23 cellular contexts compared by ENCODE assay signal in the genomic region with DNA sequence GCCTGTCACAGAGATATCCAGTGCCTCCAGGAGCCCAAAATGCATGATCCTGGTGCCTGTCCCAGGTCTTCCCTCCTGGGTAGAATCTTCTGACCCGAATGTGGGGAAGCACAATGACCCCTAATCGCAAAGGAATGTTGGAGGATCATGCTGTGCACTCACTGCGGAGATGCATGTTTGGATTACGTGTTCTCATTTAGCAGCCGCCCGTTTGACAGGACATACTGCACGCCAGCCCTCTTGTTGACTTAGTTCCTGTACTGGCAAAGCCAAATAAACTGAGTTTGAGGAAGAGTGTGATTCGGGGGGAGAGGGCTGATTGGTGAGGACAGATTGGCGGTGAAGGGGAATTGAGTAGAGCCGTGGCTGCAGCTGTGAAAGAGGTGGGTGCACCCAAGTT.
DNase-seq lines count a peak whose midpoint lies in the region; TF ChIP-seq lines count a peak whose summit lies in the region.
"Had no signal": no experiment of that assay in that cellular context is flagged by ENCODE, and none has a peak within 500 bp of the region (broad histone marks: within the 10 kb centered on the region; RNA-seq: fewer than 3 reads in every experiment).

No MANE protein-coding gene starts in this region.

- H3K9ac ChIP-seq in MM.1S (ENCODE audit: low read length): no peak overlapping the region

- no peaks in the 10 kb centered on the region for H3K4me1 ChIP-seq in MM.1S (ENCODE audit: low read length)

- H3K36me3 Mint-ChIP-seq in progenitor cell of endocrine pancreas (ENCODE audit: insufficient read depth): peaks cover 4% of the 10 kb centered on the region
- H3K36me3 Mint-ChIP-seq: activated naive CD8-positive, alpha-beta T cell treated with anti-CD3 and anti-CD28 coated beads, Interleukin-2, amount 10 ng/mL, durations not matched to agents 7 days and 5 days; natural killer cell had no signal

- H2AFZ ChIP-seq in MM.1S (ENCODE audit: low read length): no peak overlapping the region

- H3K9me2 ChIP-seq in MM.1S (replicated peaks; ENCODE audit: insufficient read depth, low read length): no peaks in the 10 kb centered on the region

- DNase-seq in HT1080 (ENCODE audit: low read depth) (peak; percentile 37), RPMI7951 (ENCODE audit: low read depth) (peak; percentile 11), dermis blood vessel endothelial cell (peak; percentile 15), smooth muscle cell of the brain vasculature (ENCODE audit: low read depth, low spot score) (peak; percentile 76), MM.1S (no peak), GDM1 (lab: John Stamatoyannopoulos, UW) (no peak), progenitor cell of endocrine pancreas (ENCODE audit: low spot score, unreplicated experiment) (no peak)
- DNase-seq: activated CD4-positive, alpha-beta memory T cell treated with anti-CD3 and anti-CD28 coated beads, Interleukin-2, amount 10 ng/mL, durations not matched to agents 7 days and 5 days; activated CD4-positive, CD25-positive, alpha-beta regulatory T cell treated with anti-CD3 and anti-CD28 coated beads, Interleukin-2, amount 50 U/mL, for 72 hours; activated naive CD8-positive, alpha-beta T cell treated with anti-CD3 and anti-CD28 coated beads, Interleukin-2, amount 10 ng/mL, durations not matched to agents 7 days and 5 days; CD8-positive, alpha-beta memory T cell; DMS153; effector CD8-positive, alpha-beta T cell; hippocampal formation; Karpas-422; natural killer cell; NCI-H1694; NCI-H526 treated with DMSO at 0.1 percent for 48 hours; ovary; right cardiac atrium; Right ventricle myocardium superior; stimulated activated CD4-positive, alpha-beta T cell treated with anti-CD3 and anti-CD28 coated beads, Interleukin-4, amount 100 ng/mL, for 4 hours; stimulated activated naive CD4-positive, alpha-beta T cell treated with Interleukin-2 at 50 U/mL for 16 hours had no signal

- H3K36me3 ChIP-seq in MM.1S (replicated peaks; ENCODE audit: insufficient read depth, low read length): no peaks in the 10 kb centered on the region
- H3K36me3 ChIP-seq: ovary had no signal

- H3K9me3 ChIP-seq in MM.1S (replicated peaks; ENCODE audit: insufficient read depth, low read length): no peaks in the 10 kb centered on the region

- no peak for TF ChIP-seq CTCF in MM.1S (IDR thresholded peaks at IDR 0.05; ENCODE audit: low read length)
- no peak for TF ChIP-seq CTCF in progenitor cell of endocrine pancreas (IDR thresholded peaks at IDR 0.05; ENCODE audit: unreplicated experiment)

- H3F3A ChIP-seq in MM.1S (ENCODE audit: insufficient read depth, low read length): no peaks in the 10 kb centered on the region

- no peak overlapping the region for H3K4me2 ChIP-seq in MM.1S (ENCODE audit: low read depth, low read length)

- no peaks in the 10 kb centered on the region for H4K20me1 ChIP-seq in MM.1S (ENCODE audit: insufficient read depth, low read length)

- no peak overlapping the region for H3K4me3 Mint-ChIP-seq in progenitor cell of endocrine pancreas (ENCODE audit: low read depth)
- H3K4me3 Mint-ChIP-seq: activated CD4-positive, alpha-beta memory T cell treated with anti-CD3 and anti-CD28 coated beads, Interleukin-2, amount 10 ng/mL, durations not matched to agents 7 days and 5 days; activated naive CD8-positive, alpha-beta T cell treated with anti-CD3 and anti-CD28 coated beads, Interleukin-2, amount 10 ng/mL, durations not matched to agents 7 days and 5 days; CD8-positive, alpha-beta memory T cell; natural killer cell had no signal

- H3K27me3 ChIP-seq in MM.1S (replicated peaks; ENCODE audit: insufficient read depth, low read length): peaks cover 7% of the 10 kb centered on the region; the same call in 1 of the 2 replicates
- H3K27me3 ChIP-seq: ovary had no signal

- H3K27ac ChIP-seq in MM.1S (ENCODE audit: low read length): no peak overlapping the region
- H3K27ac ChIP-seq: ovary had no signal

- H3K79me2 ChIP-seq in MM.1S (ENCODE audit: low read length): no peaks in the 10 kb centered on the region

- peaks cover 19% of the 10 kb centered on the region for H3K27me3 Mint-ChIP-seq in progenitor cell of endocrine pancreas
- H3K27me3 Mint-ChIP-seq: activated naive CD8-positive, alpha-beta T cell treated with anti-CD3 and anti-CD28 coated beads, Interleukin-2, amount 10 ng/mL, durations not matched to agents 7 days and 5 days had no signal

- H3K4me3 ChIP-seq in MM.1S (ENCODE audit: low read length): no peak overlapping the region
- H3K4me3 ChIP-seq: ovary had no signal

- H3K9me3 Mint-ChIP-seq in progenitor cell of endocrine pancreas (ENCODE audit: low read depth): peaks cover 26% of the 10 kb centered on the region
- H3K9me3 Mint-ChIP-seq: activated CD4-positive, alpha-beta memory T cell treated with anti-CD3 and anti-CD28 coated beads, Interleukin-2, amount 10 ng/mL, durations not matched to agents 7 days and 5 days; natural killer cell had no signal

- H3K27ac Mint-ChIP-seq in progenitor cell of endocrine pancreas: no peak overlapping the region
- H3K27ac Mint-ChIP-seq: activated CD4-positive, alpha-beta memory T cell treated with anti-CD3 and anti-CD28 coated beads, Interleukin-2, amount 10 ng/mL, durations not matched to agents 7 days and 5 days; activated naive CD8-positive, alpha-beta T cell treated with anti-CD3 and anti-CD28 coated beads, Interleukin-2, amount 10 ng/mL, durations not matched to agents 7 days and 5 days; CD8-positive, alpha-beta memory T cell; natural killer cell had no signal

- H3K4me1 Mint-ChIP-seq in progenitor cell of endocrine pancreas (ENCODE audit: low read depth): peaks cover 10% of the 10 kb centered on the region
- H3K4me1 Mint-ChIP-seq: activated CD4-positive, alpha-beta memory T cell treated with anti-CD3 and anti-CD28 coated beads, Interleukin-2, amount 10 ng/mL, durations not matched to agents 7 days and 5 days; activated naive CD8-positive, alpha-beta T cell treated with anti-CD3 and anti-CD28 coated beads, Interleukin-2, amount 10 ng/mL, durations not matched to agents 7 days and 5 days; CD8-positive, alpha-beta memory T cell; natural killer cell had no signal

Comparison
In these comparisons a context has a peak if more than half of its experiments do, and no peak if none do; other contexts are left out.
1. DNase-seq: peak in HT1080 (single experiment), RPMI7951 (single experiment), dermis blood vessel endothelial cell (single experiment) and smooth muscle cell of the brain vasculature (single experiment); none in MM.1S (single experiment), GDM1 (single experiment) and progenitor cell of endocrine pancreas (single experiment).